Comparison of ENCODE assay signal across 26 cellular contexts in the genomic region with DNA sequence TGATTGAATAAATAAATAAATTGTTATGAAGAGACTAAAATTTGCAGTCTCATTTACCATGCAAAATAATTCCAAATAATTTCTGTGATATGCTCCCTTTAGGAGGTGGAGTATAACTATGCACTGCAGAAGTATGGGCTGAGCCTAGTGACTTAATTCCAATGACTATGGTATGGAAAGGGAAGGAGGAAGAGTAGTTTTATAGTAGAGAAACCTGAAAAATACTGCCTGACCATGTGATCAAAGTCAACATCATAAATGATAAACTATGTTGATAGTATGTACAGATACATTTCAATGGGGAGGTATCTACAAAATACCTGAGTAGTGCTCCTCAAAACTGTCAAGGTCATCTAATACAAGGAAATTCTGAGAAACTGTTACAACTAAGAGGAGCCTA. TPM values are rescaled to one million over a fixed set of nuclear protein-coding genes. Genes with fewer than 3 reads are reported as not detected.
"Had no signal": no experiment of that assay in that cellular context is flagged by ENCODE, and none has a peak within 500 bp of the region (broad histone marks: within the 10 kb centered on the region; RNA-seq: fewer than 3 reads in every experiment).

No MANE protein-coding gene starts in this region.

- DNase-seq: stimulated activated CD4-positive, alpha-beta T cell treated with anti-CD3 and anti-CD28 coated beads, Interleukin-2, amount 100 ng/mL, for 48 hours; stimulated activated CD4-positive, alpha-beta T cell treated with anti-CD3 and anti-CD28 coated beads, Interleukin-4, amount 100 ng/mL, for 1 hour; stimulated activated CD4-positive, alpha-beta T cell treated with anti-CD3 and anti-CD28 coated beads, Interleukin-4, amount 100 ng/mL, for 24 hours; stimulated activated CD4-positive, alpha-beta T cell treated with anti-CD3 and anti-CD28 coated beads, Interleukin-4, amount 100 ng/mL, for 4 hours; stimulated activated CD8-positive, alpha-beta memory T cell treated with anti-CD3 and anti-CD28 coated beads, Interleukin-4, amount 100 ng/mL, for 48 hours; stimulated activated naive B cell treated with anti-CD40 and anti-IgM and Interleukin-4, amounts not matched to agents 10 μg/mL and 1 μg/mL and 100 μg/mL, for 72 hours; stimulated activated naive CD4-positive, alpha-beta T cell; stimulated activated naive CD4-positive, alpha-beta T cell treated with Interleukin-2 at 50 U/mL for 16 hours; stimulated activated naive CD8-positive, alpha-beta T cell treated with anti-CD3 and anti-CD28 coated beads, Interleukin-15, amount 100 ng/mL, for 72 hours; stimulated activated naive CD8-positive, alpha-beta T cell treated with anti-CD3 and anti-CD28 coated beads, Interleukin-15, Interleukin-2, amounts not matched to agents 100 U/mL and 50 U/mL, for 24 hours; stomach; substantia nigra; testis; thyroid gland; tibial artery; transverse colon; trophoblast cell; upper lobe of left lung; upper lobe of right lung; uterus had no signal

- H3K36me3 ChIP-seq: stomach, suprapubic skin, thoracic aorta, thyroid gland, tibial artery, tibial nerve, transverse colon, upper lobe of left lung, upper lobe of right lung, uterus, vagina had no signal

- ATAC-seq: stimulated activated effector memory CD8-positive, alpha-beta T cell treated with anti-CD3 and anti-CD28 coated beads, Interleukin-12 subunit alpha, Interleukin-12 subunit beta, amount 100 ng/mL, for 72 hours; stimulated activated memory B cell treated with anti-CD40 and anti-IgM and Interleukin-4, amounts not matched to agents 10 μg/mL and 1 μg/mL and 100 μg/mL, for 72 hours; stimulated activated naive B cell treated with anti-CD40 and anti-IgM and Interleukin-4, amounts not matched to agents 10 μg/mL and 1 μg/mL and 100 μg/mL, for 72 hours; stimulated activated naive CD8-positive, alpha-beta T cell treated with anti-CD3 and anti-CD28 coated beads, Interleukin-15, amount 100 ng/mL, for 72 hours; stimulated activated naive CD8-positive, alpha-beta T cell treated with anti-CD3 and anti-CD28 coated beads, Interleukin-15, Interleukin-2, amounts not matched to agents 100 U/mL and 50 U/mL, for 24 hours; upper lobe of right lung had no signal

- H3K4me1 ChIP-seq: stomach, suprapubic skin, testis, thyroid gland, tibial artery, tibial nerve, transverse colon, upper lobe of left lung, upper lobe of right lung, uterus, vagina had no signal

- H3K9me3 ChIP-seq: stomach, suprapubic skin, testis, thoracic aorta, thyroid gland, tibial artery, tibial nerve, transverse colon, upper lobe of left lung, upper lobe of right lung, uterus, vagina had no signal

- H3K4me3 ChIP-seq: stomach, suprapubic skin, testis, thoracic aorta, thyroid gland, tibial artery, tibial nerve, transverse colon, upper lobe of left lung, upper lobe of right lung, uterus, vagina had no signal

RNA-seq across cellular contexts. Expression of a gene that starts 14.6 kb away (rescaled TPM):
- total RNA-seq: testis had no signal
